In genomic region chr17:31918701-31919128, GRCh38 we compare ENCODE assay signal across 16 cellular contexts. TPM values are rescaled to one million over a fixed set of nuclear protein-coding genes. Genes with fewer than 3 reads are reported as not detected.
DNase-seq lines count a peak whose midpoint lies in the region; ATAC-seq and TF ChIP-seq lines count a peak whose summit lies in the region.
"Had no signal": no experiment of that assay in that cellular context is flagged by ENCODE, and none has a peak within 500 bp of the region (broad histone marks: within the 10 kb centered on the region; RNA-seq: fewer than 3 reads in every experiment).

No MANE protein-coding gene starts in this region.

- H4K8ac ChIP-seq in IMR-90 (ENCODE audit: low read depth in 2 of 2, low read length in 2 of 2): no peak overlapping the region

- H3K9ac ChIP-seq in IMR-90 (ENCODE audit: low read depth, low read length): no peak overlapping the region
- H3K9ac ChIP-seq: BLaER1, SK-N-SH had no signal

- dilution Hi-C loops in IMR-90 (cut with HindIII; ENCODE audit: low sequenced_read_pairs, unreplicated experiment): no loop called here

- H3K4me1 ChIP-seq in IMR-90 (ENCODE audit: control insufficient read depth, insufficient read depth, low read length) (peaks cover 8% of the 10 kb centered on the region), Caco-2 (peaks cover 12% of the 10 kb centered on the region; the same call in 1 of the 2 replicates)

- H2BK5ac ChIP-seq in IMR-90 (ENCODE audit: low read depth, low read length, poor library complexity, severe bottlenecking): no peak overlapping the region

- no CpG with 5 or more reads among the region's 4 CpGs for WGBS in IMR-90 (ENCODE audit: extremely low coverage in 2 of 2, insufficient read length in 1 of 2), 2 experiments

- H2AK5ac ChIP-seq in IMR-90 (ENCODE audit: low read depth, low read length): no peak overlapping the region

- H4K20me1 ChIP-seq in IMR-90 (ENCODE audit: insufficient read depth, low read length): no peaks in the 10 kb centered on the region
- H4K20me1 ChIP-seq: BLaER1 had no signal

- peak; percentile 86 for DNase-seq in Caki2 (ENCODE audit: low read depth)
- peak; percentile 28 for DNase-seq in IMR-90
- DNase-seq in astrocyte of the hippocampus (ENCODE audit: low read depth, low spot score): peak; percentile 80
- peak; percentile 19 for DNase-seq in osteocyte (ENCODE audit: extremely low spot score, unreplicated experiment)
- no peak for DNase-seq in UCSD-AML1 (lab: John Stamatoyannopoulos, UW; ENCODE audit: unreplicated experiment)
- no peak for DNase-seq in dermis blood vessel endothelial cell
- no peak for DNase-seq in Caco-2
- DNase-seq: Kasumi-1, MV-4-11, NCI-H1417 treated with DMSO at 0.1 percent for 48 hours, NCI-H2029 treated with DMSO at 0.1 percent for 48 hours, NCI-H526, OCI-M1, SK-N-SH had no signal

- TF ChIP-seq CTCF in IMR-90 (conservative IDR thresholded peaks at IDR 0.05; ENCODE audit: low read depth, low read length) (no peak), osteocyte (IDR thresholded peaks at IDR 0.05) (no peak), Caco-2 (IDR thresholded peaks at IDR 0.05; ENCODE audit: insufficient read depth in 1 of 2, low read depth in 1 of 2, low read length in 1 of 2, severe bottlenecking in 1 of 2, unreplicated experiment in 1 of 2) (no peak)

- H3K9me3 Mint-ChIP-seq in osteocyte (ENCODE audit: unreplicated experiment) (no peaks in the 10 kb centered on the region), Caco-2 (ENCODE audit: unreplicated experiment) (no peaks in the 10 kb centered on the region)

- no peak overlapping the region for H4K5ac ChIP-seq in IMR-90 (ENCODE audit: low read depth, low read length)

- H3K36me3 ChIP-seq in IMR-90 (ENCODE audit: control insufficient read depth, insufficient read depth, low read length) (no peaks in the 10 kb centered on the region), Caco-2 (ENCODE audit: control insufficient read depth, insufficient read depth, low read length) (no peaks in the 10 kb centered on the region)
- H3K36me3 ChIP-seq: BLaER1, HAP-1 had no signal

- H3K27ac Mint-ChIP-seq in osteocyte (ENCODE audit: unreplicated experiment) (peak overlapping the region; percentile 75), Caco-2 (ENCODE audit: unreplicated experiment) (no peak overlapping the region)

- H2BK120ac ChIP-seq in IMR-90 (ENCODE audit: low read depth, low read length): peak overlapping the region; percentile 44; the same call in 1 of the 2 replicates

- H3K27me3 ChIP-seq in IMR-90 (ENCODE audit: control insufficient read depth, insufficient read depth, low read length) (no peaks in the 10 kb centered on the region), Caco-2 (replicated peaks; ENCODE audit: control insufficient read depth, insufficient read depth, low read length) (no peaks in the 10 kb centered on the region)
- H3K27me3 ChIP-seq: BLaER1 had no signal

- H3K9me3 ChIP-seq in IMR-90 (ENCODE audit: control insufficient read depth, insufficient read depth, low read length) (no peaks in the 10 kb centered on the region), Caco-2 (no peaks in the 10 kb centered on the region)
- H3K9me3 ChIP-seq: HAP-1, SK-N-SH had no signal

- H3K79me1 ChIP-seq in IMR-90 (ENCODE audit: low read depth in 1 of 2, low read length in 2 of 2): no peaks in the 10 kb centered on the region

- H3K4me1 Mint-ChIP-seq in osteocyte (ENCODE audit: unreplicated experiment) (peaks cover 25% of the 10 kb centered on the region), Caco-2 (ENCODE audit: low read depth, unreplicated experiment) (peaks cover 5% of the 10 kb centered on the region)

- H3K4me3 ChIP-seq in IMR-90 (ENCODE audit: insufficient read depth, low read depth, low read length): no peak overlapping the region
- no peak overlapping the region for H3K4me3 ChIP-seq in Caco-2 (ENCODE audit: low read depth, low read length)
- H3K4me3 ChIP-seq: BLaER1, HAP-1 had no signal

- no peak overlapping the region for H2AFZ ChIP-seq in IMR-90 (replicated peaks; ENCODE audit: low read length, poor library complexity)

- H3K4me3 Mint-ChIP-seq in osteocyte (ENCODE audit: unreplicated experiment): no peak overlapping the region
- no peak overlapping the region for H3K4me3 Mint-ChIP-seq in Caco-2 (ENCODE audit: unreplicated experiment)

- no peak for TF ChIP-seq RAD21 in IMR-90 (IDR thresholded peaks at IDR 0.05; ENCODE audit: low read length)

- H3K14ac ChIP-seq in IMR-90 (replicated peaks; ENCODE audit: low read depth, low read length): 0 out of 2 replicates have a peak overlapping the region, but pooled peaks have one; percentile 1

- no peak overlapping the region for H2BK20ac ChIP-seq in IMR-90 (ENCODE audit: low read depth, low read length)

- H3K4me2 ChIP-seq in IMR-90 (ENCODE audit: low read depth, low read length): no peak overlapping the region
- H3K4me2 ChIP-seq: BLaER1 had no signal

- H3K23ac ChIP-seq in IMR-90 (ENCODE audit: low read depth, low read length): no peak overlapping the region

- POLR2A ChIA-PET in IMR-90 (lab: Charles Lee; ENCODE audit: unreplicated experiment) (no interaction called here), Caco-2 (lab: Charles Lee) (no interaction called here)

- ATAC-seq in IMR-90 (ENCODE audit: low read depth): no peak

- no peak overlapping the region for H4K91ac ChIP-seq in IMR-90 (ENCODE audit: insufficient read depth, low read depth, low read length)

- no peak overlapping the region for H2BK15ac ChIP-seq in IMR-90 (ENCODE audit: low read depth, low read length)

- H3K36me3 Mint-ChIP-seq in osteocyte (ENCODE audit: unreplicated experiment): no peaks in the 10 kb centered on the region
- peaks cover 8% of the 10 kb centered on the region for H3K36me3 Mint-ChIP-seq in Caco-2 (ENCODE audit: insufficient read depth, unreplicated experiment)

- no peak overlapping the region for H3K56ac ChIP-seq in IMR-90 (ENCODE audit: extremely low read depth, insufficient read depth, low read length)

- CTCF ChIA-PET in IMR-90 (lab: Yijun Ruan, JAX) (no interaction called here), Caco-2 (lab: Charles Lee) (no interaction called here)

- H3K27me3 Mint-ChIP-seq in osteocyte (ENCODE audit: unreplicated experiment): no peaks in the 10 kb centered on the region
- no peaks in the 10 kb centered on the region for H3K27me3 Mint-ChIP-seq in Caco-2 (ENCODE audit: insufficient read depth, unreplicated experiment)

- H3K9me1 ChIP-seq in IMR-90 (ENCODE audit: insufficient read depth, low read length): no peaks in the 10 kb centered on the region

- H3K4ac ChIP-seq in IMR-90 (ENCODE audit: low read depth, low read length): no peak overlapping the region

- no TSS peak for BruUV-seq in IMR-90 (replicated peaks; lab: Mats Ljungman, UMichigan)
- BruUV-seq in Caco-2 (replicated peaks; lab: Mats Ljungman, UMichigan): no TSS peak

- TF ChIP-seq POLR2A in IMR-90 (IDR thresholded peaks at IDR 0.05; ENCODE audit: low read depth, low read length): no peak

- in situ Hi-C loops in Caki2 (cut with HindIII; ENCODE audit: low pct_unique_long_range_greater_than_20kb, low sequenced_read_pairs): no loop called here
- in situ Hi-C loops in IMR-90 (cut with MboI; ENCODE audit: low sequenced_read_pairs): no loop called here

- intact Hi-C loops in IMR-90 (cut with micrococcal nuclease): no loop called here
- intact Hi-C loops in Caco-2 (cut with micrococcal nuclease; ENCODE audit: unreplicated experiment): no loop called here

- H3K27ac ChIP-seq in IMR-90 (ENCODE audit: insufficient read depth, low read length): no peak overlapping the region
- H3K27ac ChIP-seq: BLaER1 had no signal

- no peak overlapping the region for H3K18ac ChIP-seq in IMR-90 (ENCODE audit: low read depth, low read length)

- no peak overlapping the region for H2AK9ac ChIP-seq in IMR-90 (replicated peaks; ENCODE audit: low read depth, low read length, poor library complexity)

TF ChIP-seq in IMR-90, 13 proteins besides CTCF, POLR2A, EP300 and RAD21 (continues in another document):
- TF ChIP-seq CEBPB (IDR thresholded peaks at IDR 0.05; ENCODE audit: low read depth, low read length): no peak
- no peak for TF ChIP-seq FOS (IDR thresholded peaks at IDR 0.05; ENCODE audit: low read depth, low read length)
- no peak for TF ChIP-seq USF2 (IDR thresholded peaks at IDR 0.05; ENCODE audit: low read depth, low read length)
- TF ChIP-seq BHLHE40 (IDR thresholded peaks at IDR 0.05; ENCODE audit: low read depth, low read length): no peak
- TF ChIP-seq RCOR1 (IDR thresholded peaks at IDR 0.05; ENCODE audit: insufficient replicate concordance, low read length): no peak
- no peak for TF ChIP-seq NFE2L2 (IDR thresholded peaks at IDR 0.05; ENCODE audit: low read depth, low read length)

RNA-seq across cellular contexts. Expression of gene UTP6, which starts 17.2 kb away (rescaled TPM):
- total RNA-seq in Caki2 (2014; rRNA removed; shearing (Covaris generic); ENCODE audit: low replicate concordance): 72.1 and 77.8 TPM in 2 replicates
- total RNA-seq in IMR-90 (2012; rRNA removed): 29.9 and 53.3 TPM in 2 replicates
- 24.4 and 32.4 TPM in 2 replicates for polyA plus RNA-seq in IMR-90 (2012; rRNA removed)
- polyA plus RNA-seq in IMR-90 (2012; cell fraction: cytosol; rRNA removed): 2.2 and 4.9 TPM in 2 replicates
- 5.3 and 43.5 TPM in 2 replicates for polyA plus RNA-seq in IMR-90 (2012; cell fraction: nucleus; rRNA removed; ENCODE audit: low replicate concordance)
- total RNA-seq in osteocyte: 74.3 and 77.0 TPM in 2 replicates
- total RNA-seq in dermis blood vessel endothelial cell: 34.8 and 41.2 TPM in 2 replicates
- 125 and 126 TPM in 2 replicates for total RNA-seq in Caco-2 (2022)

RNA-seq across cellular contexts. Expression of gene SUZ12, which starts 18.1 kb away (rescaled TPM):
- total RNA-seq in Caki2 (2014; rRNA removed; shearing (Covaris generic); ENCODE audit: low replicate concordance): 20.4 and 22.6 TPM in 2 replicates
- total RNA-seq in IMR-90 (2012; rRNA removed): 12.2 and 18.6 TPM in 2 replicates
- polyA plus RNA-seq in IMR-90 (2012; rRNA removed): 9.9 and 12.3 TPM in 2 replicates
- polyA plus RNA-seq in IMR-90 (2012; cell fraction: cytosol; rRNA removed): 1.4 and 1.9 TPM in 2 replicates
- 1.4 and 13.4 TPM in 2 replicates for polyA plus RNA-seq in IMR-90 (2012; cell fraction: nucleus; rRNA removed; ENCODE audit: low replicate concordance)
- total RNA-seq in osteocyte: 25.4 and 27.5 TPM in 2 replicates
- total RNA-seq in dermis blood vessel endothelial cell: 19.2 and 41.2 TPM in 2 replicates
- total RNA-seq in Caco-2 (2022): 55.1 and 55.6 TPM in 2 replicates

RNA-seq across cellular contexts. Expression of gene COPRS, which starts 59.7 kb away (rescaled TPM):
- total RNA-seq in Caki2 (2014; rRNA removed; shearing (Covaris generic); ENCODE audit: low replicate concordance): 154 and 171 TPM in 2 replicates
- total RNA-seq in IMR-90 (2012; rRNA removed) (123 and 141 TPM in 2 replicates), osteocyte (51.2 and 52.9 TPM in 2 replicates), dermis blood vessel endothelial cell (57.0 and 79.5 TPM in 2 replicates), Caco-2 (2022) (56.7 and 62.2 TPM in 2 replicates)
- 95.3 and 115 TPM in 2 replicates for polyA plus RNA-seq in IMR-90 (2012; rRNA removed)
- polyA plus RNA-seq in IMR-90 (2012; cell fraction: cytosol; rRNA removed): 87.6 and 167 TPM in 2 replicates
- 24.9 and 50.0 TPM in 2 replicates for polyA plus RNA-seq in IMR-90 (2012; cell fraction: nucleus; rRNA removed; ENCODE audit: low replicate concordance)

Comparison
In these comparisons a context has a peak if more than half of its experiments do, and no peak if none do; other contexts are left out.
1. DNase-seq: peak in Caki2 (single experiment), IMR-90 (single experiment), astrocyte of the hippocampus (single experiment) and osteocyte (single experiment); none in UCSD-AML1 (single experiment), dermis blood vessel endothelial cell (single experiment) and Caco-2 (0 of 2).